In the genomic region with DNA sequence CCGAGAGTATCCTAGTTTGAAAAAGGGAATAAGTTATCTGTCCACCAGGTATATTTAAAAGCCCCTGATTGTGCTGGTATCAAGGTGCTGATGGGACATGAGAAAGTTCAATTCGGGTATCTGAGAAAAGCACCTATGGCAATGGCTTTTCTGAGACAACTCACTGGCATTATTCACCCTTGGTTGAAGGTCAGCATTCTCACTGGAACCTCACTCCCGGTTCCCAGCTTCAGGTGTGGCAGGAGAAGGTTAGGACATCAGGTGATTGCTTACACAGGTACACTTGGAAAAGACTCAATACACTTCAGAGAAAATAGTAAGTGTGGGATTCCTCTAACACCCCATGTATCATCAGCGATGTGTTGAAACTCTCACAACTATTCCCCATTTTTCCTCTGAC, we compare ENCODE assay signal across 20 cellular contexts.
"Had no signal": no experiment of that assay in that cellular context is flagged by ENCODE, and none has a peak within 500 bp of the region (broad histone marks: within the 10 kb centered on the region; RNA-seq: fewer than 3 reads in every experiment).

No MANE protein-coding gene starts in this region.

- H3K36me3 Mint-ChIP-seq: activated CD8-positive, alpha-beta memory T cell treated with anti-CD3 and anti-CD28 coated beads, Interleukin-2, amount 10 ng/mL, durations not matched to agents 7 days and 5 days; activated naive CD8-positive, alpha-beta T cell; brain had no signal

- H3K27me3 Mint-ChIP-seq: activated B cell treated with CpG ODN at 0.5 μM for 24 hours; activated CD4-positive, alpha-beta T cell treated with anti-CD3 and anti-CD28 coated beads, Interleukin-2, amount 10 ng/mL, durations not matched to agents 24 days and 14 days; activated CD8-positive, alpha-beta memory T cell treated with anti-CD3 and anti-CD28 coated beads, Interleukin-2, amount 10 ng/mL, durations not matched to agents 7 days and 5 days; activated naive CD8-positive, alpha-beta T cell; activated T-cell treated with anti-CD3 and anti-CD28 coated beads, Interleukin-2, amount 50 U/mL, for 24 hours; T-helper 17 cell had no signal

- FAIRE-seq: astrocyte had no signal

- ATAC-seq: activated CD8-positive, alpha-beta memory T cell treated with anti-CD3 and anti-CD28 coated beads, Interleukin-2, amount 10 ng/mL, durations not matched to agents 7 days and 5 days; T-helper 17 cell had no signal

- H3K27ac Mint-ChIP-seq: activated B cell treated with CpG ODN at 0.5 μM for 24 hours; activated CD4-positive, alpha-beta T cell treated with anti-CD3 and anti-CD28 coated beads, Interleukin-2, amount 10 ng/mL, durations not matched to agents 24 days and 14 days; activated CD8-positive, alpha-beta memory T cell treated with anti-CD3 and anti-CD28 coated beads, Interleukin-2, amount 10 ng/mL, durations not matched to agents 7 days and 5 days; activated naive CD8-positive, alpha-beta T cell; activated T-cell treated with anti-CD3 and anti-CD28 coated beads, Interleukin-2, amount 50 U/mL, for 24 hours; brain; T-helper 17 cell had no signal

- DNase-seq: activated B cell treated with CpG ODN at 0.5 μM for 24 hours; activated CD4-positive, alpha-beta T cell treated with anti-CD3 and anti-CD28 coated beads for 1 hour; activated CD4-positive, alpha-beta T cell treated with anti-CD3 and anti-CD28 coated beads, Interleukin-2, amount 50 U/mL, for 48 hours; activated CD8-positive, alpha-beta memory T cell treated with anti-CD3 and anti-CD28 coated beads, Interleukin-2, amount 10 ng/mL, durations not matched to agents 7 days and 5 days; activated effector memory CD4-positive, alpha-beta T cell treated with anti-CD3 and anti-CD28 coated beads, Interleukin-2, amount 50 U/mL, for 16 hours; activated naive CD4-positive, alpha-beta T cell treated with Interleukin-2 at 50 U/mL for 16 hours; activated T-cell treated with anti-CD3 and anti-CD28 coated beads, Interleukin-2, amount 50 U/mL, for 24 hours; amygdala; cerebellar nuclear complex; MM.1S; NCI-H1105; NCI-H1436; NCI-H1694 treated with DMSO at 0.1 percent for 48 hours; NCI-H345; T-helper 17 cell; T-helper 9 cell had no signal

- H3K4me3 Mint-ChIP-seq: activated B cell treated with CpG ODN at 0.5 μM for 24 hours; activated CD4-positive, alpha-beta T cell treated with anti-CD3 and anti-CD28 coated beads, Interleukin-2, amount 10 ng/mL, durations not matched to agents 24 days and 14 days; activated CD8-positive, alpha-beta memory T cell treated with anti-CD3 and anti-CD28 coated beads, Interleukin-2, amount 10 ng/mL, durations not matched to agents 7 days and 5 days; activated naive CD8-positive, alpha-beta T cell; activated T-cell treated with anti-CD3 and anti-CD28 coated beads, Interleukin-2, amount 50 U/mL, for 24 hours; brain; T-helper 17 cell had no signal

- H3K4me1 Mint-ChIP-seq: activated B cell treated with CpG ODN at 0.5 μM for 24 hours; activated CD4-positive, alpha-beta T cell treated with anti-CD3 and anti-CD28 coated beads, Interleukin-2, amount 10 ng/mL, durations not matched to agents 24 days and 14 days; activated CD8-positive, alpha-beta memory T cell treated with anti-CD3 and anti-CD28 coated beads, Interleukin-2, amount 10 ng/mL, durations not matched to agents 7 days and 5 days; T-helper 17 cell had no signal
